In the genomic region with DNA sequence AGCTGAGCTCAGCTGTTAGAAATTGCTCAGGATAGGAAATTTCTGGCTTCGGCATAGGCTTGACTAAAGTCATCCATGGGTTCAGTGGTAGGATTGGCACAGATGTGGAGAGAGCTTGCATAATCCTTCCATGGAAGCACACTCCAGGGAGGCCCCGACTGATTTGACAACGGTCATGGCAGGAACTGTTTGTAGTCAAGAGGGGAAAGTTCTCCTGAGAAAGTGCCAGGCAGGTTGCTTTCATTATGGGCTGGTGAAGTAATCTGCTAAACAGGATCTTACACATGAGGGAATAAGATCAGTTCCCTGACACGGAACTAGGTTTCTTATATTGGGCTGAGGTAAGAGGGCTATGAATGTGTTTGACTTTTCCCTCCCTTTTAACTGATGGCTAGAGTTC, we compare ENCODE assay signal across 11 cellular contexts.
A peak's percentile ranks its signal among the peaks of the same experiment; 100 is the strongest.
DNase-seq lines count a peak whose midpoint lies in the region; TF ChIP-seq lines count a peak whose summit lies in the region.
"Had no signal": no experiment of that assay in that cellular context is flagged by ENCODE, and none has a peak within 500 bp of the region (broad histone marks: within the 10 kb centered on the region; RNA-seq: fewer than 3 reads in every experiment).

No MANE protein-coding gene starts in this region.

- no peak for TF ChIP-seq CTCF in sigmoid colon (IDR thresholded peaks at IDR 0.05)

- TF ChIP-seq POLR2A in sigmoid colon (IDR thresholded peaks at IDR 0.05), result no peak

- H3K4me3 ChIP-seq in sigmoid colon, result no peak overlapping the region
- H3K4me3 ChIP-seq: coronary artery had no signal

- H3K4me1 ChIP-seq in sigmoid colon, result peaks cover 0 to 2% (median 0%) of the 10 kb centered on the region in 4 donors

- 52 to 57% methylated on average over 4 of the region's 4 CpGs for WGBS in sigmoid colon, 2 donors

- DNase-seq in EH (ENCODE audit: low read depth) (peak; percentile 24), NCI-H82 (lab: John Stamatoyannopoulos, UW) (peak; percentile 89), fibroblast of the conjunctiva (ENCODE audit: low read depth) (peak; percentile 57), sigmoid colon (peak; percentile 76), COLO668 (lab: John Stamatoyannopoulos, UW; ENCODE audit: unreplicated experiment) (no peak), NCI-H526 (lab: John Stamatoyannopoulos, UW) (no peak), SIG-M5 (lab: John Stamatoyannopoulos, UW) (no peak)
- DNase-seq in activated CD4-positive, CD25-positive, alpha-beta regulatory T cell treated with anti-CD3 and anti-CD28 coated beads, Interleukin-2, amount 50 U/mL, for 72 hours, result no peak
- DNase-seq: NCI-H2107, nephron progenitor cell had no signal

- H3K9me3 ChIP-seq in sigmoid colon, result no peaks in the 10 kb centered on the region

- intact Hi-C loops in sigmoid colon (cut with DNase I), result no loop called here

- H3K36me3 ChIP-seq in sigmoid colon, result peaks cover 0 to 15% (median 0%) of the 10 kb centered on the region in 4 donors

- no peak overlapping the region for H3K27ac ChIP-seq in sigmoid colon
- H3K27ac ChIP-seq: coronary artery had no signal

- TF ChIP-seq EP300 in sigmoid colon (IDR thresholded peaks at IDR 0.05), result no peak

- H3K27me3 ChIP-seq in sigmoid colon, result no peaks in the 10 kb centered on the region

Comparison
In these comparisons a context has a peak if more than half of its experiments do, and no peak if none do; other contexts are left out.
1. DNase-seq: peak in EH (single experiment), NCI-H82 (single experiment), fibroblast of the conjunctiva (single experiment) and sigmoid colon (single experiment); none in COLO668 (single experiment), activated CD4-positive, CD25-positive, alpha-beta regulatory T cell treated with anti-CD3 and anti-CD28 coated beads, Interleukin-2, amount 50 U/mL, for 72 hours (single experiment), NCI-H526 (0 of 2) and SIG-M5 (single experiment).